ENCODE assay signal across 1 cellular context in genomic region chr4:6017030-6017429, GRCh38.
TF ChIP-seq lines count a peak whose summit lies in the region.

No MANE protein-coding gene starts in this region.

TF ChIP-seq in HepG2, 621 proteins besides CTCF, POLR2A, EP300 and RAD21 (continued from another document and continues in another):
- TF ChIP-seq, protein P1, sequence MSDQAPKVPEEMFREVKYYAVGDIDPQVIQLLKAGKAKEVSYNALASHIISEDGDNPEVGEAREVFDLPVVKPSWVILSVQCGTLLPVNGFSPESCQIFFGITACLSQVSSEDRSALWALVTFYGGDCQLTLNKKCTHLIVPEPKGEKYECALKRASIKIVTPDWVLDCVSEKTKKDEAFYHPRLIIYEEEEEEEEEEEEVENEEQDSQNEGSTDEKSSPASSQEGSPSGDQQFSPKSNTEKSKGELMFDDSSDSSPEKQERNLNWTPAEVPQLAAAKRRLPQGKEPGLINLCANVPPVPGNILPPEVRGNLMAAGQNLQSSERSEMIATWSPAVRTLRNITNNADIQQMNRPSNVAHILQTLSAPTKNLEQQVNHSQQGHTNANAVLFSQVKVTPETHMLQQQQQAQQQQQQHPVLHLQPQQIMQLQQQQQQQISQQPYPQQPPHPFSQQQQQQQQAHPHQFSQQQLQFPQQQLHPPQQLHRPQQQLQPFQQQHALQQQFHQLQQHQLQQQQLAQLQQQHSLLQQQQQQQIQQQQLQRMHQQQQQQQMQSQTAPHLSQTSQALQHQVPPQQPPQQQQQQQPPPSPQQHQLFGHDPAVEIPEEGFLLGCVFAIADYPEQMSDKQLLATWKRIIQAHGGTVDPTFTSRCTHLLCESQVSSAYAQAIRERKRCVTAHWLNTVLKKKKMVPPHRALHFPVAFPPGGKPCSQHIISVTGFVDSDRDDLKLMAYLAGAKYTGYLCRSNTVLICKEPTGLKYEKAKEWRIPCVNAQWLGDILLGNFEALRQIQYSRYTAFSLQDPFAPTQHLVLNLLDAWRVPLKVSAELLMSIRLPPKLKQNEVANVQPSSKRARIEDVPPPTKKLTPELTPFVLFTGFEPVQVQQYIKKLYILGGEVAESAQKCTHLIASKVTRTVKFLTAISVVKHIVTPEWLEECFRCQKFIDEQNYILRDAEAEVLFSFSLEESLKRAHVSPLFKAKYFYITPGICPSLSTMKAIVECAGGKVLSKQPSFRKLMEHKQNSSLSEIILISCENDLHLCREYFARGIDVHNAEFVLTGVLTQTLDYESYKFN (CRISPR knock-in tag; conservative IDR thresholded peaks at IDR 0.05), result no peak; the same call in 1 of the 2 replicates
- TF ChIP-seq, protein P2, sequence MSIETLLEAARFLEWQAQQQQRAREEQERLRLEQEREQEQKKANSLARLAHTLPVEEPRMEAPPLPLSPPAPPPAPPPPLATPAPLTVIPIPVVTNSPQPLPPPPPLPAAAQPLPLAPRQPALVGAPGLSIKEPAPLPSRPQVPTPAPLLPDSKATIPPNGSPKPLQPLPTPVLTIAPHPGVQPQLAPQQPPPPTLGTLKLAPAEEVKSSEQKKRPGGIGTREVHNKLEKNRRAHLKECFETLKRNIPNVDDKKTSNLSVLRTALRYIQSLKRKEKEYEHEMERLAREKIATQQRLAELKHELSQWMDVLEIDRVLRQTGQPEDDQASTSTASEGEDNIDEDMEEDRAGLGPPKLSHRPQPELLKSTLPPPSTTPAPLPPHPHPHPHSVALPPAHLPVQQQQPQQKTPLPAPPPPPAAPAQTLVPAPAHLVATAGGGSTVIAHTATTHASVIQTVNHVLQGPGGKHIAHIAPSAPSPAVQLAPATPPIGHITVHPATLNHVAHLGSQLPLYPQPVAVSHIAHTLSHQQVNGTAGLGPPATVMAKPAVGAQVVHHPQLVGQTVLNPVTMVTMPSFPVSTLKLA (IDR thresholded peaks at IDR 0.05), result no peak
- 0 out of 2 replicates have a peak, but pooled peaks have one; percentile 23 for TF ChIP-seq HMG20A (CRISPR knock-in tag; IDR thresholded peaks at IDR 0.05; ENCODE audit: borderline replicate concordance)
- peak; percentile 17; the same call in 1 of the 2 replicates for TF ChIP-seq RFX5 (IDR thresholded peaks at IDR 0.05; ENCODE audit: low read depth, low read length)
- TF ChIP-seq MTF2 (CRISPR knock-in tag; IDR thresholded peaks at IDR 0.05; ENCODE audit: borderline replicate concordance), result no peak
- TF ChIP-seq RNF219 (CRISPR knock-in tag; IDR thresholded peaks at IDR 0.05), result no peak
- no peak for TF ChIP-seq HMG20B (CRISPR knock-in tag; conservative IDR thresholded peaks at IDR 0.05)
- no peak for TF ChIP-seq ZNF598 (CRISPR knock-in tag; IDR thresholded peaks at IDR 0.05; ENCODE audit: borderline replicate concordance)
- TF ChIP-seq ZNF101 (CRISPR knock-in tag; IDR thresholded peaks at IDR 0.05; ENCODE audit: borderline replicate concordance, low read depth), result no peak
- TF ChIP-seq ZNF629 (CRISPR knock-in tag; conservative IDR thresholded peaks at IDR 0.05), result peak; percentile 71
- TF ChIP-seq ZNF225 (CRISPR knock-in tag; IDR thresholded peaks at IDR 0.05), result no peak
- peak; percentile 21; the same call in 1 of the 2 replicates for TF ChIP-seq GABPA (IDR thresholded peaks at IDR 0.05; ENCODE audit: low read depth, low read length)
- peak; percentile 67; the same call in 1 of the 2 replicates for TF ChIP-seq GABPA (CRISPR knock-in tag; IDR thresholded peaks at IDR 0.05; ENCODE audit: low read depth)
- no peak for TF ChIP-seq RELA (CRISPR knock-in tag; IDR thresholded peaks at IDR 0.05)
- TF ChIP-seq CEBPG (CRISPR knock-in tag; IDR thresholded peaks at IDR 0.05), result 0 out of 2 replicates have a peak, but pooled peaks have one; percentile 15
- peak; percentile 97 for TF ChIP-seq ELF3 (CRISPR knock-in tag; IDR thresholded peaks at IDR 0.05)
- peak; percentile 89 for TF ChIP-seq HNF4A (CRISPR knock-in tag; IDR thresholded peaks at IDR 0.05)
- TF ChIP-seq, protein P3, sequence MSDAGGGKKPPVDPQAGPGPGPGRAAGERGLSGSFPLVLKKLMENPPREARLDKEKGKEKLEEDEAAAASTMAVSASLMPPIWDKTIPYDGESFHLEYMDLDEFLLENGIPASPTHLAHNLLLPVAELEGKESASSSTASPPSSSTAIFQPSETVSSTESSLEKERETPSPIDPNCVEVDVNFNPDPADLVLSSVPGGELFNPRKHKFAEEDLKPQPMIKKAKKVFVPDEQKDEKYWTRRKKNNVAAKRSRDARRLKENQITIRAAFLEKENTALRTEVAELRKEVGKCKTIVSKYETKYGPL (CRISPR knock-in tag; IDR thresholded peaks at IDR 0.05), result no peak
- TF ChIP-seq, protein P4, sequence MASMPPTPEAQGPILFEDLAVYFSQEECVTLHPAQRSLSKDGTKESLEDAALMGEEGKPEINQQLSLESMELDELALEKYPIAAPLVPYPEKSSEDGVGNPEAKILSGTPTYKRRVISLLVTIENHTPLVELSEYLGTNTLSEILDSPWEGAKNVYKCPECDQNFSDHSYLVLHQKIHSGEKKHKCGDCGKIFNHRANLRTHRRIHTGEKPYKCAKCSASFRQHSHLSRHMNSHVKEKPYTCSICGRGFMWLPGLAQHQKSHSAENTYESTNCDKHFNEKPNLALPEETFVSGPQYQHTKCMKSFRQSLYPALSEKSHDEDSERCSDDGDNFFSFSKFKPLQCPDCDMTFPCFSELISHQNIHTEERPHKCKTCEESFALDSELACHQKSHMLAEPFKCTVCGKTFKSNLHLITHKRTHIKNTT (CRISPR knock-in tag; IDR thresholded peaks at IDR 0.05), result no peak
- TF ChIP-seq JDP2 (CRISPR knock-in tag; IDR thresholded peaks at IDR 0.05; ENCODE audit: borderline replicate concordance), result no peak
- TF ChIP-seq REXO4 (CRISPR knock-in tag; IDR thresholded peaks at IDR 0.05; ENCODE audit: borderline replicate concordance), result no peak
- no peak for TF ChIP-seq CAMTA2 (CRISPR knock-in tag; IDR thresholded peaks at IDR 0.05; ENCODE audit: borderline replicate concordance)
- no peak for TF ChIP-seq CENPBD1 (CRISPR knock-in tag; IDR thresholded peaks at IDR 0.05; ENCODE audit: borderline replicate concordance, low read depth)
- TF ChIP-seq PITX1 (CRISPR knock-in tag; IDR thresholded peaks at IDR 0.05), result peak; percentile 88
- TF ChIP-seq, protein P5, sequence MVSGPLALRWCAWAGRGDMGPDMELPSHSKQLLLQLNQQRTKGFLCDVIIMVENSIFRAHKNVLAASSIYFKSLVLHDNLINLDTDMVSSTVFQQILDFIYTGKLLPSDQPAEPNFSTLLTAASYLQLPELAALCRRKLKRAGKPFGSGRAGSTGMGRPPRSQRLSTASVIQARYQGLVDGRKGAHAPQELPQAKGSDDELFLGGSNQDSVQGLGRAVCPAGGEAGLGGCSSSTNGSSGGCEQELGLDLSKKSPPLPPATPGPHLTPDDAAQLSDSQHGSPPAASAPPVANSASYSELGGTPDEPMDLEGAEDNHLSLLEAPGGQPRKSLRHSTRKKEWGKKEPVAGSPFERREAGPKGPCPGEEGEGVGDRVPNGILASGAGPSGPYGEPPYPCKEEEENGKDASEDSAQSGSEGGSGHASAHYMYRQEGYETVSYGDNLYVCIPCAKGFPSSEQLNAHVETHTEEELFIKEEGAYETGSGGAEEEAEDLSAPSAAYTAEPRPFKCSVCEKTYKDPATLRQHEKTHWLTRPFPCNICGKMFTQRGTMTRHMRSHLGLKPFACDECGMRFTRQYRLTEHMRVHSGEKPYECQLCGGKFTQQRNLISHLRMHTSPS (CRISPR knock-in tag; IDR thresholded peaks at IDR 0.05; ENCODE audit: low read depth), result 0 out of 2 replicates have a peak, but pooled peaks have one; percentile 25
- peak; percentile 56; the same call in 1 of the 2 replicates for TF ChIP-seq SALL1 (CRISPR knock-in tag; IDR thresholded peaks at IDR 0.05)
- no peak for TF ChIP-seq ZNF746 (CRISPR knock-in tag; IDR thresholded peaks at IDR 0.05)
- no peak for TF ChIP-seq ZNF12 (CRISPR knock-in tag; IDR thresholded peaks at IDR 0.05)
- TF ChIP-seq HOXA5 (CRISPR knock-in tag; IDR thresholded peaks at IDR 0.05), result no peak
- TF ChIP-seq SAFB2 (CRISPR knock-in tag; IDR thresholded peaks at IDR 0.05; ENCODE audit: borderline replicate concordance, low read depth), result no peak
- TF ChIP-seq MEIS2 (CRISPR knock-in tag; IDR thresholded peaks at IDR 0.05), result 0 out of 2 replicates have a peak, but pooled peaks have one; percentile 32
- TF ChIP-seq ZNF788 (CRISPR knock-in tag; IDR thresholded peaks at IDR 0.05; ENCODE audit: borderline replicate concordance), result no peak
- TF ChIP-seq ZNF24 (IDR thresholded peaks at IDR 0.05), result no peak
- TF ChIP-seq NKX3-1 (CRISPR knock-in tag; IDR thresholded peaks at IDR 0.05), result no peak
- TF ChIP-seq, protein P6, sequence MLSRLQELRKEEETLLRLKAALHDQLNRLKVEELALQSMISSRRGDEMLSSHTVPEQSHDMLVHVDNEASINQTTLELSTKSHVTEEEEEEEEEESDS (CRISPR knock-in tag; IDR thresholded peaks at IDR 0.05; ENCODE audit: borderline replicate concordance), result no peak
- TF ChIP-seq, protein P7, sequence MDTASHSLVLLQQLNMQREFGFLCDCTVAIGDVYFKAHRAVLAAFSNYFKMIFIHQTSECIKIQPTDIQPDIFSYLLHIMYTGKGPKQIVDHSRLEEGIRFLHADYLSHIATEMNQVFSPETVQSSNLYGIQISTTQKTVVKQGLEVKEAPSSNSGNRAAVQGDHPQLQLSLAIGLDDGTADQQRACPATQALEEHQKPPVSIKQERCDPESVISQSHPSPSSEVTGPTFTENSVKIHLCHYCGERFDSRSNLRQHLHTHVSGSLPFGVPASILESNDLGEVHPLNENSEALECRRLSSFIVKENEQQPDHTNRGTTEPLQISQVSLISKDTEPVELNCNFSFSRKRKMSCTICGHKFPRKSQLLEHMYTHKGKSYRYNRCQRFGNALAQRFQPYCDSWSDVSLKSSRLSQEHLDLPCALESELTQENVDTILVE (CRISPR knock-in tag; IDR thresholded peaks at IDR 0.05), result no peak
- TF ChIP-seq ETV5 (CRISPR knock-in tag; IDR thresholded peaks at IDR 0.05; ENCODE audit: borderline replicate concordance), result peak; percentile 76; the same call in 1 of the 2 replicates
- TF ChIP-seq FOXA3 (CRISPR knock-in tag; IDR thresholded peaks at IDR 0.05), result peak; percentile 19; the same call in 1 of the 2 replicates
- TF ChIP-seq ELF1 (CRISPR knock-in tag; IDR thresholded peaks at IDR 0.05), result peak; percentile 71
- TF ChIP-seq SUZ12 (IDR thresholded peaks at IDR 0.05; ENCODE audit: low read depth, low read length), result no peak
- TF ChIP-seq ZMAT5 (CRISPR knock-in tag; IDR thresholded peaks at IDR 0.05; ENCODE audit: borderline replicate concordance, low read depth), result no peak
- TF ChIP-seq KAT8 (CRISPR knock-in tag; IDR thresholded peaks at IDR 0.05), result 0 out of 2 replicates have a peak, but pooled peaks have one; percentile 11
- peak; percentile 95 for TF ChIP-seq ZNF121 (CRISPR knock-in tag; IDR thresholded peaks at IDR 0.05)
- no peak for TF ChIP-seq ZNF570 (CRISPR knock-in tag; IDR thresholded peaks at IDR 0.05; ENCODE audit: borderline replicate concordance)
- TF ChIP-seq ZNF749 (CRISPR knock-in tag; IDR thresholded peaks at IDR 0.05; ENCODE audit: borderline replicate concordance), result no peak
- TF ChIP-seq CBX1 (IDR thresholded peaks at IDR 0.05; ENCODE audit: low read depth), result peak; percentile 50
- peak; percentile 28 for TF ChIP-seq ZNF687 (CRISPR knock-in tag; IDR thresholded peaks at IDR 0.05)
- no peak for TF ChIP-seq ZKSCAN1 (IDR thresholded peaks at IDR 0.05; ENCODE audit: low read length)
